9 cellular contexts compared by ENCODE assay signal in genomic region chr20:47353224-47353696, GRCh38. TPM values are rescaled to one million over a fixed set of nuclear protein-coding genes. Genes with fewer than 3 reads are reported as not detected.
DNase-seq lines count a peak whose midpoint lies in the region; ATAC-seq and TF ChIP-seq lines count a peak whose summit lies in the region.
"Had no signal": no experiment of that assay in that cellular context is flagged by ENCODE, and none has a peak within 500 bp of the region (broad histone marks: within the 10 kb centered on the region; RNA-seq: fewer than 3 reads in every experiment).

No MANE protein-coding gene starts in this region.

- no peak for ATAC-seq in right lobe of liver
- ATAC-seq in GM19351 (IDR thresholded peaks at IDR 0.05; ENCODE audit: unreplicated experiment) = no peak

- H3K27ac ChIP-seq in angular gyrus (ENCODE audit: low read depth, low read length) = peak overlapping the region; percentile 100
- peak overlapping the region; percentile 93 to 98 (median 98) for H3K27ac ChIP-seq in right lobe of liver
- H3K27ac ChIP-seq in transverse colon = peak overlapping the region; percentile 99 to 100 (median 100)
- H3K27ac ChIP-seq: C4-2B had no signal

- CTCF ChIA-PET in activated naive CD4-positive, alpha-beta T cell treated with anti-CD3 and anti-CD28 coated beads for 36 hours (lab: Charles Lee) = interaction anchor here (0.8 to 2.6 kb wide), 4 partner anchors 10 to 80 kb away, joined by 3 to 17 read pairs (median 4); no protein-coding TSS in a partner anchor

- H3K4me1 Mint-ChIP-seq in activated naive CD4-positive, alpha-beta T cell treated with anti-CD3 and anti-CD28 coated beads for 36 hours (ENCODE audit: low read depth) = peaks cover 27% of the 10 kb centered on the region

- no peak for TF ChIP-seq EP300 in transverse colon (IDR thresholded peaks at IDR 0.05; ENCODE audit: low read depth)

- peaks cover 12% of the 10 kb centered on the region for H3K36me3 Mint-ChIP-seq in activated naive CD4-positive, alpha-beta T cell treated with anti-CD3 and anti-CD28 coated beads for 36 hours (ENCODE audit: low read depth)

- WGBS in right lobe of liver (ENCODE audit: insufficient coverage, low coverage, low lambda C conversion rate, missing lambda C conversion rate) = 76% methylated on average over 3 of the region's 3 CpGs
- WGBS in transverse colon (ENCODE audit: low coverage in 1 of 2), 2 donors = 52 to 75% methylated on average over 2 to 3 of the region's 3 CpGs

- in situ Hi-C loops in transverse colon (cut with MboI; ENCODE audit: low pct_ligation_motif_present in 1 of 4, low pct_unique_long_range_greater_than_20kb in 1 of 4, low sequenced_read_pairs in 3 of 4) = no loop called here

- H3K9me3 ChIP-seq in right lobe of liver (no peaks in the 10 kb centered on the region), transverse colon (no peaks in the 10 kb centered on the region)

- H3K27me3 Mint-ChIP-seq in activated naive CD4-positive, alpha-beta T cell treated with anti-CD3 and anti-CD28 coated beads for 36 hours (ENCODE audit: low read depth) = no peaks in the 10 kb centered on the region

- no peak for DNase-seq in activated naive CD4-positive, alpha-beta T cell treated with anti-CD3 and anti-CD28 coated beads for 36 hours
- no peak for DNase-seq in activated naive CD4-positive, alpha-beta T cell (lab: John Stamatoyannopoulos, UW)
- DNase-seq in right lobe of liver (no peak), transverse colon (no peak), middle frontal gyrus (ENCODE audit: extremely low spot score, low spot score) (no peak), COLO829 (ENCODE audit: low spot score) (no peak)

- H3K27ac Mint-ChIP-seq in activated naive CD4-positive, alpha-beta T cell treated with anti-CD3 and anti-CD28 coated beads for 36 hours = peak overlapping the region; percentile 10

- no peak for TF ChIP-seq POLR2A in right lobe of liver (IDR thresholded peaks at IDR 0.05)
- no peak for TF ChIP-seq POLR2A in transverse colon (IDR thresholded peaks at IDR 0.05)

- H3K4me3 ChIP-seq in right lobe of liver = no peak overlapping the region
- H3K4me3 ChIP-seq in transverse colon = peak overlapping the region in 1 of 4 donors; percentile 23

- H3K9me3 Mint-ChIP-seq in activated naive CD4-positive, alpha-beta T cell treated with anti-CD3 and anti-CD28 coated beads for 36 hours = no peaks in the 10 kb centered on the region

- H3K27me3 ChIP-seq in right lobe of liver (no peaks in the 10 kb centered on the region), transverse colon (no peaks in the 10 kb centered on the region)

- TF ChIP-seq CTCF in right lobe of liver (IDR thresholded peaks at IDR 0.05) (no peak), transverse colon (IDR thresholded peaks at IDR 0.05) (no peak)

- peaks cover 0 to 95% (median 47%) of the 10 kb centered on the region in 4 donors for H3K4me1 ChIP-seq in right lobe of liver
- H3K4me1 ChIP-seq in transverse colon = peaks cover 89 to 100% (median 95%) of the 10 kb centered on the region in 4 donors

- intact Hi-C loops in activated naive CD4-positive, alpha-beta T cell treated with anti-CD3 and anti-CD28 coated beads for 36 hours (cut with micrococcal nuclease) = no loop called here
- intact Hi-C loops in right lobe of liver (cut with DNase I) = no loop called here
- intact Hi-C loops in transverse colon (cut with DNase I; ENCODE audit: low total_unique reads) = no loop called here

- peak overlapping the region; percentile 92 for H3K4me3 Mint-ChIP-seq in activated naive CD4-positive, alpha-beta T cell treated with anti-CD3 and anti-CD28 coated beads for 36 hours

- H3K36me3 ChIP-seq in right lobe of liver = no peaks in the 10 kb centered on the region
- no peaks in the 10 kb centered on the region for H3K36me3 ChIP-seq in transverse colon

RNA-seq across cellular contexts. Expression of gene ZMYND8, which starts 3.2 kb away (rescaled TPM):
- 10 to 100 TPM; 30.3 to 33.0 TPM for total RNA-seq in activated naive CD4-positive, alpha-beta T cell treated with anti-CD3 and anti-CD28 coated beads for 36 hours
- total RNA-seq in right lobe of liver (10 to 100 TPM in 5 of 6 experiments, 1 to 10 TPM in 1; 7.8 to 25.7 (median 13.8) TPM), transverse colon (10 to 100 TPM; 41.6 to 79.4 (median 60.7) TPM)
